Comparison of ENCODE assay signal across 24 cellular contexts in the genomic region with DNA sequence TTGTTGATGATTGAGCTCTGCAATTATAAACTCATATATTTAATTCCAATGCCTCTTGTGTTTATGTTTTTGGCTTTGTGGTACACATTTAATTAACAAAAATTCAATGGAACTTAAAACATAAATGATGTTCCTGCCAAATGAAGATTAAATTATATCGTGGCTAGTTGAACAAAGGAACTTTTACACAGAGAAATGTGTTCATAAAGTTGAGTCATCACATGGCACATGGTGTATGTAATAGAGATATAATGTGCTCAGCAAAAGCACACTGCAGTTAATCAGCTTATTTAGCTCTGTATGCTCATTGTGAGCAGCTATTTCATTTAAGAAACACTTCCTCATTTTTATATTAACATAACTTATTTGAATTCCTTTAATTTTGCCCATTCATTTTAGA.
DNase-seq lines count a peak whose midpoint lies in the region; TF ChIP-seq lines count a peak whose summit lies in the region.
"Had no signal": no experiment of that assay in that cellular context is flagged by ENCODE, and none has a peak within 500 bp of the region (broad histone marks: within the 10 kb centered on the region; RNA-seq: fewer than 3 reads in every experiment).

No MANE protein-coding gene starts in this region.

- H3K9ac ChIP-seq in colonic mucosa (ENCODE audit: low read depth in 2 of 2, low read length in 2 of 2): no peak overlapping the region
- H3K9ac ChIP-seq: BLaER1, neural progenitor cell had no signal

- intact Hi-C loops in colonic mucosa (cut with DNase I): no loop called here

- H3K36me3 ChIP-seq in colonic mucosa: no peaks in the 10 kb centered on the region
- H3K36me3 ChIP-seq in effector memory CD4-positive, alpha-beta T cell (ENCODE audit: control insufficient read depth, insufficient read depth, low read length): no peaks in the 10 kb centered on the region
- H3K36me3 ChIP-seq: BLaER1, HAP-1, neural progenitor cell, uterus, WERI-Rb-1 had no signal

- no peak overlapping the region for H3K27ac ChIP-seq in colonic mucosa
- no peak overlapping the region for H3K27ac ChIP-seq in effector memory CD4-positive, alpha-beta T cell (ENCODE audit: insufficient read depth, low read length, poor library complexity, severe bottlenecking)
- H3K27ac ChIP-seq: BLaER1, neural progenitor cell, RWPE1, SK-N-MC, uterus, WERI-Rb-1 had no signal

- no peaks in the 10 kb centered on the region for H3K9me3 ChIP-seq in colonic mucosa
- H3K9me3 ChIP-seq in effector memory CD4-positive, alpha-beta T cell (ENCODE audit: control insufficient read depth, low read length): no peaks in the 10 kb centered on the region
- H3K9me3 ChIP-seq: Caco-2, HAP-1 had no signal

- no peaks in the 10 kb centered on the region for H3K27me3 ChIP-seq in colonic mucosa
- H3K27me3 ChIP-seq in effector memory CD4-positive, alpha-beta T cell (replicated peaks; ENCODE audit: control insufficient read depth, insufficient read depth, low read length, poor library complexity, severe bottlenecking): no peaks in the 10 kb centered on the region
- H3K27me3 ChIP-seq: BLaER1, neural progenitor cell, uterus had no signal

- peak; percentile 37 for DNase-seq in AG10803 (ENCODE audit: low read depth)
- peak; percentile 38 for DNase-seq in OCI-M1 (lab: John Stamatoyannopoulos, UW)
- DNase-seq in cardiac fibroblast (ENCODE audit: low read depth in 2 of 2): peak; percentile 52 to 63
- DNase-seq in foreskin fibroblast: peak; percentile 20 to 58
- DNase-seq in colonic mucosa: no peak
- DNase-seq in stimulated activated CD4-positive, alpha-beta T cell treated with anti-CD3 and anti-CD28 coated beads, Interleukin-15, amount 100 ng/mL, for 24 hours: no peak
- no peak for DNase-seq in effector memory CD4-positive, alpha-beta T cell
- DNase-seq in SHP77 treated with DMSO at 0.1 percent for 48 hours (lab: John Stamatoyannopoulos, UW): no peak
- DNase-seq: activated CD4-positive, alpha-beta T cell treated with anti-CD3 and anti-CD28 coated beads, Interleukin-2, amount 10 ng/mL, durations not matched to agents 24 days and 14 days; aorta; Caco-2; erythroblast; Karpas-422; NCI-H1048; NCI-H2029; NCI-H526 treated with DMSO at 0.1 percent for 48 hours; stimulated activated CD4-positive, alpha-beta T cell treated with anti-CD3 and anti-CD28 coated beads, Interleukin-1b, Interleukin-23, amount 100 ng/mL, for 48 hours; uterus; WERI-Rb-1 had no signal

- TF ChIP-seq CTCF in AG10803 (conservative IDR thresholded peaks at IDR 0.05; ENCODE audit: low read length) (no peak), cardiac fibroblast (IDR thresholded peaks at IDR 0.05; ENCODE audit: low read depth, low read length) (no peak), foreskin fibroblast (IDR thresholded peaks at IDR 0.05; ENCODE audit: low read depth, low read length) (no peak), colonic mucosa (IDR thresholded peaks at IDR 0.05) (no peak)

- H3K4me1 ChIP-seq in colonic mucosa: no peaks in the 10 kb centered on the region
- H3K4me1 ChIP-seq in effector memory CD4-positive, alpha-beta T cell (ENCODE audit: control insufficient read depth, insufficient read depth, low read length, poor library complexity, severe bottlenecking): no peaks in the 10 kb centered on the region
- H3K4me1 ChIP-seq: BLaER1, Caco-2, HAP-1, neural progenitor cell, uterus had no signal

- no peak overlapping the region for H3K4me3 ChIP-seq in AG10803 (ENCODE audit: low read length)
- H3K4me3 ChIP-seq in cardiac fibroblast (replicated peaks in 1 of 2; ENCODE audit: low read depth in 2 of 2, low read length in 2 of 2): no peak overlapping the region
- H3K4me3 ChIP-seq in foreskin fibroblast (ENCODE audit: low read depth in 1 of 2, low read length in 2 of 2): no peak overlapping the region
- no peak overlapping the region for H3K4me3 ChIP-seq in colonic mucosa
- H3K4me3 ChIP-seq in effector memory CD4-positive, alpha-beta T cell (ENCODE audit: insufficient read depth, low read depth, low read length, poor library complexity, severe bottlenecking): no peak overlapping the region
- H3K4me3 ChIP-seq: BLaER1, HAP-1, neural progenitor cell, SK-N-MC, uterus had no signal

Comparison
In these comparisons a context has a peak if more than half of its experiments do, and no peak if none do; other contexts are left out.
1. DNase-seq: peak in AG10803 (single experiment), OCI-M1 (single experiment), cardiac fibroblast (2 of 2) and foreskin fibroblast (2 of 2); none in colonic mucosa (single experiment), stimulated activated CD4-positive, alpha-beta T cell treated with anti-CD3 and anti-CD28 coated beads, Interleukin-15, amount 100 ng/mL, for 24 hours (single experiment), effector memory CD4-positive, alpha-beta T cell (0 of 3) and SHP77 treated with DMSO at 0.1 percent for 48 hours (single experiment).